8 cellular contexts compared by ENCODE assay signal in the genomic region with DNA sequence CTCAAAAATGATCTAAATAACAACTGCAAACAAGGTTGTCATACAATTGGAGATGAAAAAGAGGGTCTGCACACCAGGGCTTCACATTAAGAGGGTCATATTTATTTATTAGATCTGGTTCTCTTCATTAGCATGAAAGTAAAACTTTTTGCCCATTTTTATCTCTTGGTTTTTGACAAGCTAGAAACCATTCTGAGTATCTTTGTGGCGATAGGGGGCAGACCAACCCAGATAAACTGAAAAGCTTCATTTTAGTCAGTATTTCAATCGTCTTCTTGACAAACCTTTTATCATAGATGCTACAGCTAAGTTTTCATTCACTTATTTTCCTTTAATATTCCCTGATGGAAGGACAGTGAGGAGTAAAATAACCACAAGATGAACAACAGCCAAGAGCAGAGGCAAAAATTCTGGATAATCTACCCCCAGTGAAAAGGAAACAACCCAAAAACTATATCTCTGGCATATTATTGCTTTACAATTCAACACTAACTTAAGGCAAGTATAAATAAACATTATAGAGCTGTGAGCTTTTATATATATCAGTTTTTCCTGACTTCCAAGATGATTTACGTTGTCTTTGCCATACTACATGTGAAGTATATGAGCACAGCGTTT. TPM values are rescaled to one million over a fixed set of nuclear protein-coding genes. Genes with fewer than 3 reads are reported as not detected.
DNase-seq lines count a peak whose midpoint lies in the region; ATAC-seq and TF ChIP-seq lines count a peak whose summit lies in the region.

No MANE protein-coding gene starts in this region.

- H3K9me3 Mint-ChIP-seq in CD4-positive, CD25-positive, alpha-beta regulatory T cell = no peaks in the 10 kb centered on the region
- peaks cover 5% of the 10 kb centered on the region for H3K9me3 Mint-ChIP-seq in mesothelial cell of epicardium

- no peaks in the 10 kb centered on the region for H3K36me3 Mint-ChIP-seq in CD4-positive, CD25-positive, alpha-beta regulatory T cell
- no peaks in the 10 kb centered on the region for H3K36me3 Mint-ChIP-seq in mesothelial cell of epicardium

- no peaks in the 10 kb centered on the region for H3K9me3 ChIP-seq in CD4-positive, CD25-positive, alpha-beta regulatory T cell (ENCODE audit: control insufficient read depth in 2 of 2, low read length in 2 of 2)

- no peak overlapping the region for H3K4me3 ChIP-seq in CD4-positive, CD25-positive, alpha-beta regulatory T cell (ENCODE audit: low read depth, low read length)
- no peak overlapping the region for H3K4me3 ChIP-seq in foreskin fibroblast (ENCODE audit: low read depth in 1 of 2, low read length in 2 of 2)

- no peak overlapping the region for H3K27ac ChIP-seq in CD4-positive, CD25-positive, alpha-beta regulatory T cell (ENCODE audit: insufficient read depth, low read length, poor library complexity, severe bottlenecking)

- H3K4me1 ChIP-seq in CD4-positive, CD25-positive, alpha-beta regulatory T cell (ENCODE audit: control insufficient read depth, insufficient read depth, low read length, poor library complexity, severe bottlenecking) = peaks cover 9% of the 10 kb centered on the region

- no peaks in the 10 kb centered on the region for H3K27me3 Mint-ChIP-seq in CD4-positive, CD25-positive, alpha-beta regulatory T cell
- H3K27me3 Mint-ChIP-seq in mesothelial cell of epicardium (ENCODE audit: low read depth) = no peaks in the 10 kb centered on the region

- no peaks in the 10 kb centered on the region for H3K36me3 ChIP-seq in CD4-positive, CD25-positive, alpha-beta regulatory T cell (ENCODE audit: control insufficient read depth, insufficient read depth, low read length)

- H3K4me3 Mint-ChIP-seq in CD4-positive, CD25-positive, alpha-beta regulatory T cell = no peak overlapping the region
- no peak overlapping the region for H3K4me3 Mint-ChIP-seq in mesothelial cell of epicardium

- H3K27me3 ChIP-seq in CD4-positive, CD25-positive, alpha-beta regulatory T cell (ENCODE audit: control insufficient read depth, insufficient read depth, low read length) = no peaks in the 10 kb centered on the region

- peaks cover 5 to 23% (median 16%) of the 10 kb centered on the region in 4 donors for H3K4me1 Mint-ChIP-seq in CD4-positive, CD25-positive, alpha-beta regulatory T cell
- peaks cover 3% of the 10 kb centered on the region for H3K4me1 Mint-ChIP-seq in mesothelial cell of epicardium

- H3K27ac Mint-ChIP-seq in CD4-positive, CD25-positive, alpha-beta regulatory T cell = peak overlapping the region in 2 of 3 donors; percentile 18 to 43
- no peak overlapping the region for H3K27ac Mint-ChIP-seq in mesothelial cell of epicardium

- peak; percentile 47 for TF ChIP-seq CTCF in foreskin fibroblast (IDR thresholded peaks at IDR 0.05; ENCODE audit: low read depth, low read length)
- TF ChIP-seq CTCF in omental fat pad (IDR thresholded peaks at IDR 0.05) = no peak
- TF ChIP-seq CTCF in mesothelial cell of epicardium (IDR thresholded peaks at IDR 0.05; ENCODE audit: unreplicated experiment) = no peak

- peak; percentile 4 to 64 (median 48) for DNase-seq in CD4-positive, CD25-positive, alpha-beta regulatory T cell
- peak; percentile 56 for DNase-seq in activated CD8-positive, alpha-beta memory T cell treated with anti-CD3 and anti-CD28 coated beads, Interleukin-2, amount 50 U/mL, for 4 hours
- DNase-seq in foreskin fibroblast (peak; percentile 20 to 63), omental fat pad (ENCODE audit: low spot score) (no peak), mesothelial cell of epicardium (ENCODE audit: low spot score in 2 of 2, unreplicated experiment in 2 of 2) (no peak), cerebellar nuclear complex (lab: John Stamatoyannopoulos, UW) (no peak)
- peak; percentile 15 to 30 for DNase-seq in stimulated activated CD4-positive, alpha-beta T cell treated with anti-CD3 and anti-CD28 coated beads, Interleukin-2, amount 100 ng/mL, for 48 hours

- peak in 1 of 2 donors; percentile 31 for ATAC-seq in CD4-positive, CD25-positive, alpha-beta regulatory T cell (ENCODE audit: low read depth in 2 of 2)
- peak; percentile 63 for ATAC-seq in HG02938 (IDR thresholded peaks at IDR 0.05; ENCODE audit: unreplicated experiment)
- ATAC-seq in omental fat pad (ENCODE audit: low FRiP score) = no peak

RNA-seq across cellular contexts. Expression of a gene that starts 45.2 kb away (rescaled TPM):
- total RNA-seq in CD4-positive, CD25-positive, alpha-beta regulatory T cell = 22.8 TPM
- 10 to 100 TPM in 2 of 4 donors, 1 to 10 TPM in 2; 6.5 to 14.4 (median 10.5) TPM for polyA plus RNA-seq in CD4-positive, CD25-positive, alpha-beta regulatory T cell
- total RNA-seq in omental fat pad (1 to 10 TPM in 3 of 4 donors, under 1 TPM in 1; 0.56 to 1.7 (median 1.4) TPM), mesothelial cell of epicardium (not detected in 3 replicates)

Comparison
In these comparisons a context has a peak if more than half of its experiments do, and no peak if none do; other contexts are left out.
1. DNase-seq: peak in CD4-positive, CD25-positive, alpha-beta regulatory T cell (3 of 3), activated CD8-positive, alpha-beta memory T cell treated with anti-CD3 and anti-CD28 coated beads, Interleukin-2, amount 50 U/mL, for 4 hours (single experiment), foreskin fibroblast (2 of 2) and stimulated activated CD4-positive, alpha-beta T cell treated with anti-CD3 and anti-CD28 coated beads, Interleukin-2, amount 100 ng/mL, for 48 hours (2 of 2); none in omental fat pad (single experiment), mesothelial cell of epicardium (0 of 2) and cerebellar nuclear complex (0 of 2).